Comparison of ENCODE assay signal across 1 cellular context in the genomic region with DNA sequence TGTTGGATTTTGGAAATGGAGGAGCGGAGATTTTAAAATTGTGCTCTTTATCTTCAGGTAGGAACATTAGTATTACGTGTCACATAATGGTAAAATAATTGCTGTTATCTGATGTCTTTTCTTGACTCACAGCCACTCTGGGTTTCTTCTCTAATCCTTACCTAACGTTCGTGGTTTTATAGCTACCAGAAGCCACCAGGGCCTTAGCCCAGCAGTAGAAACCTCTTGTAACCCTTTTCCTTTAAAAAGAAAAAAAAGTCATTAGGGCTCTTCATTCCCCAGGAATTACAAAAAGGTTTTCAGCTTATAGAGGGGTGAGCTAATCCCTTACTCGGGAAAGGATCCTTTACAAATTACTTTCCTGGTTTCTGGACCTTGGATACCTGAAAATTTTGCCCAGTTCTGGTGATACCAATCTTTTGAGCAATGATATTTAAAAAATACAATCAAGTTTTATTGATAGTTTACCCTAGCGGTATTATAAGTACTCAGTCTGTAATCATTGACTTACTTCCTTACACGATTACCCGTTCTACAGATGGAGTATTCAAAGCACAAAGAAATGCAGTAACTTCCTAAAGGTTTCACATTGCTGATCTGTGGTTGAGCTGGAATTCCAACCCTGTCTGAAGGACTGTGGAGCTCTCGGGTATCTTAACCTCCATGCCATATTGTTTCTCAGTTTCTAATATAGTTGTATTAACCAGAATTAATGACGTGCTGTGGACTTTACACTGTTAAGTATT.
TF ChIP-seq lines count a peak whose summit lies in the region.

No MANE protein-coding gene starts in this region.

TF ChIP-seq in HEK293, 187 proteins besides CTCF, POLR2A, EP300 and RAD21 (continued from another document):
- TF ChIP-seq, protein P1, sequence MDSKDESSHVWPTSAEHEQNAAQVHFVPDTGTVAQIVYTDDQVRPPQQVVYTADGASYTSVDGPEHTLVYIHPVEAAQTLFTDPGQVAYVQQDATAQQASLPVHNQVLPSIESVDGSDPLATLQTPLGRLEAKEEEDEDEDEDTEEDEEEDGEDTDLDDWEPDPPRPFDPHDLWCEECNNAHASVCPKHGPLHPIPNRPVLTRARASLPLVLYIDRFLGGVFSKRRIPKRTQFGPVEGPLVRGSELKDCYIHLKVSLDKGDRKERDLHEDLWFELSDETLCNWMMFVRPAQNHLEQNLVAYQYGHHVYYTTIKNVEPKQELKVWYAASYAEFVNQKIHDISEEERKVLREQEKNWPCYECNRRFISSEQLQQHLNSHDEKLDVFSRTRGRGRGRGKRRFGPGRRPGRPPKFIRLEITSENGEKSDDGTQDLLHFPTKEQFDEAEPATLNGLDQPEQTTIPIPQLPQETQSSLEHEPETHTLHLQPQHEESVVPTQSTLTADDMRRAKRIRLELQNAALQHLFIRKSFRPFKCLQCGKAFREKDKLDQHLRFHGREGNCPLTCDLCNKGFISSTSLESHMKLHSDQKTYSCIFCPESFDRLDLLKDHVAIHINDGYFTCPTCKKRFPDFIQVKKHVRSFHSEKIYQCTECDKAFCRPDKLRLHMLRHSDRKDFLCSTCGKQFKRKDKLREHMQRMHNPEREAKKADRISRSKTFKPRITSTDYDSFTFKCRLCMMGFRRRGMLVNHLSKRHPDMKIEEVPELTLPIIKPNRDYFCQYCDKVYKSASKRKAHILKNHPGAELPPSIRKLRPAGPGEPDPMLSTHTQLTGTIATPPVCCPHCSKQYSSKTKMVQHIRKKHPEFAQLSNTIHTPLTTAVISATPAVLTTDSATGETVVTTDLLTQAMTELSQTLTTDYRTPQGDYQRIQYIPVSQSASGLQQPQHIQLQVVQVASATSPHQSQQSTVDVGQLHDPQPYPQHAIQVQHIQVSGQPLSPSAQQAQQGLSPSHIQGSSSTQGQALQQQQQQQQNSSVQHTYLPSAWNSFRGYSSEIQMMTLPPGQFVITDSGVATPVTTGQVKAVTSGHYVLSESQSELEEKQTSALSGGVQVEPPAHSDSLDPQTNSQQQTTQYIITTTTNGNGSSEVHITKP (tag by site-specific recombination; IDR thresholded peaks at IDR 0.05) = peak; percentile 60
- TF ChIP-seq, protein P2, sequence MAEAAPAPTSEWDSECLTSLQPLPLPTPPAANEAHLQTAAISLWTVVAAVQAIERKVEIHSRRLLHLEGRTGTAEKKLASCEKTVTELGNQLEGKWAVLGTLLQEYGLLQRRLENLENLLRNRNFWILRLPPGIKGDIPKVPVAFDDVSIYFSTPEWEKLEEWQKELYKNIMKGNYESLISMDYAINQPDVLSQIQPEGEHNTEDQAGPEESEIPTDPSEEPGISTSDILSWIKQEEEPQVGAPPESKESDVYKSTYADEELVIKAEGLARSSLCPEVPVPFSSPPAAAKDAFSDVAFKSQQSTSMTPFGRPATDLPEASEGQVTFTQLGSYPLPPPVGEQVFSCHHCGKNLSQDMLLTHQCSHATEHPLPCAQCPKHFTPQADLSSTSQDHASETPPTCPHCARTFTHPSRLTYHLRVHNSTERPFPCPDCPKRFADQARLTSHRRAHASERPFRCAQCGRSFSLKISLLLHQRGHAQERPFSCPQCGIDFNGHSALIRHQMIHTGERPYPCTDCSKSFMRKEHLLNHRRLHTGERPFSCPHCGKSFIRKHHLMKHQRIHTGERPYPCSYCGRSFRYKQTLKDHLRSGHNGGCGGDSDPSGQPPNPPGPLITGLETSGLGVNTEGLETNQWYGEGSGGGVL (tag by site-specific recombination; IDR thresholded peaks at IDR 0.05) = 0 out of 2 replicates have a peak, but pooled peaks have one; percentile 8
- TF ChIP-seq ZNF747 (tag by site-specific recombination; IDR thresholded peaks at IDR 0.05) = no peak
- TF ChIP-seq ZBTB48 (tag by site-specific recombination; IDR thresholded peaks at IDR 0.05) = peak; percentile 60; the same call in 1 of the 2 replicates
- TF ChIP-seq YY1 (tag by site-specific recombination; IDR thresholded peaks at IDR 0.05) = no peak
- TF ChIP-seq, protein P3, sequence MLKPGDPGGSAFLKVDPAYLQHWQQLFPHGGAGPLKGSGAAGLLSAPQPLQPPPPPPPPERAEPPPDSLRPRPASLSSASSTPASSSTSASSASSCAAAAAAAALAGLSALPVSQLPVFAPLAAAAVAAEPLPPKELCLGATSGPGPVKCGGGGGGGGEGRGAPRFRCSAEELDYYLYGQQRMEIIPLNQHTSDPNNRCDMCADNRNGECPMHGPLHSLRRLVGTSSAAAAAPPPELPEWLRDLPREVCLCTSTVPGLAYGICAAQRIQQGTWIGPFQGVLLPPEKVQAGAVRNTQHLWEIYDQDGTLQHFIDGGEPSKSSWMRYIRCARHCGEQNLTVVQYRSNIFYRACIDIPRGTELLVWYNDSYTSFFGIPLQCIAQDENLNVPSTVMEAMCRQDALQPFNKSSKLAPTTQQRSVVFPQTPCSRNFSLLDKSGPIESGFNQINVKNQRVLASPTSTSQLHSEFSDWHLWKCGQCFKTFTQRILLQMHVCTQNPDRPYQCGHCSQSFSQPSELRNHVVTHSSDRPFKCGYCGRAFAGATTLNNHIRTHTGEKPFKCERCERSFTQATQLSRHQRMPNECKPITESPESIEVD (tag by site-specific recombination; IDR thresholded peaks at IDR 0.05) = peak; percentile 31; the same call in 1 of the 2 replicates
- TF ChIP-seq ZFP69B (tag by site-specific recombination; IDR thresholded peaks at IDR 0.05) = no peak
- TF ChIP-seq FEZF1 (tag by site-specific recombination; IDR thresholded peaks at IDR 0.05) = 0 out of 2 replicates have a peak, but pooled peaks have one; percentile 7
- TF ChIP-seq, protein P4, sequence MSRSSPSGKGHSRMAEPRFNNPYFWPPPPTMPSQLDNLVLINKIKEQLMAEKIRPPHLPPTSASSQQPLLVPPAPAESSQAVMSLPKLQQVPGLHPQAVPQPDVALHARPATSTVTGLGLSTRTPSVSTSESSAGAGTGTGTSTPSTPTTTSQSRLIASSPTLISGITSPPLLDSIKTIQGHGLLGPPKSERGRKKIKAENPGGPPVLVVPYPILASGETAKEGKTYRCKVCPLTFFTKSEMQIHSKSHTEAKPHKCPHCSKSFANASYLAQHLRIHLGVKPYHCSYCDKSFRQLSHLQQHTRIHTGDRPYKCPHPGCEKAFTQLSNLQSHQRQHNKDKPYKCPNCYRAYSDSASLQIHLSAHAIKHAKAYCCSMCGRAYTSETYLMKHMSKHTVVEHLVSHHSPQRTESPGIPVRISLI (tag by site-specific recombination; IDR thresholded peaks at IDR 0.05) = 0 out of 2 replicates have a peak, but pooled peaks have one; percentile 11
- peak; percentile 16; the same call in 1 of the 2 replicates for TF ChIP-seq KLF10 (tag by site-specific recombination; IDR thresholded peaks at IDR 0.05)
- TF ChIP-seq OSR2 (tag by site-specific recombination; IDR thresholded peaks at IDR 0.05) = peak; percentile 59; the same call in 1 of the 2 replicates
TF ChIP-seq in HEK293: peak in this region for 8.
